Comparison of ENCODE assay signal across 15 cellular contexts in genomic region chr17:78559749-78560368, GRCh38. TPM values are rescaled to one million over a fixed set of nuclear protein-coding genes. Genes with fewer than 3 reads are reported as not detected.
DNase-seq lines count a peak whose midpoint lies in the region; ATAC-seq and TF ChIP-seq lines count a peak whose summit lies in the region.
"Had no signal": no experiment of that assay in that cellular context is flagged by ENCODE, and none has a peak within 500 bp of the region (broad histone marks: within the 10 kb centered on the region; RNA-seq: fewer than 3 reads in every experiment).

No MANE protein-coding gene starts in this region.

- no peaks in the 10 kb centered on the region for H3K27me3 ChIP-seq in mesendoderm (ENCODE audit: insufficient read depth, low read length, poor library complexity)

- no peaks in the 10 kb centered on the region for H3K9me3 Mint-ChIP-seq in activated CD4-positive, alpha-beta T cell treated with anti-CD3 and anti-CD28 coated beads for 36 hours (ENCODE audit: low read depth)
- no peaks in the 10 kb centered on the region for H3K9me3 Mint-ChIP-seq in activated CD4-positive, alpha-beta T cell treated with anti-CD3 and anti-CD28 coated beads, Interleukin-2, amount 10 ng/mL, durations not matched to agents 24 days and 14 days
- no peaks in the 10 kb centered on the region for H3K9me3 Mint-ChIP-seq in activated CD8-positive, alpha-beta T cell treated with anti-CD3 and anti-CD28 coated beads, Interleukin-2, amount 10 ng/mL, durations not matched to agents 7 days and 5 days (ENCODE audit: insufficient read depth)
- no peaks in the 10 kb centered on the region for H3K9me3 Mint-ChIP-seq in mesothelial cell of epicardium
- H3K9me3 Mint-ChIP-seq: effector memory CD8-positive, alpha-beta T cell had no signal

- H3K4me1 Mint-ChIP-seq in activated CD4-positive, alpha-beta T cell treated with anti-CD3 and anti-CD28 coated beads for 36 hours = no peaks in the 10 kb centered on the region
- H3K4me1 Mint-ChIP-seq in activated CD4-positive, alpha-beta T cell treated with anti-CD3 and anti-CD28 coated beads, Interleukin-2, amount 10 ng/mL, durations not matched to agents 24 days and 14 days = peaks cover 2% of the 10 kb centered on the region
- H3K4me1 Mint-ChIP-seq in activated CD8-positive, alpha-beta T cell treated with anti-CD3 and anti-CD28 coated beads, Interleukin-2, amount 10 ng/mL, durations not matched to agents 7 days and 5 days (ENCODE audit: low read depth) = no peaks in the 10 kb centered on the region
- H3K4me1 Mint-ChIP-seq in mesothelial cell of epicardium = no peaks in the 10 kb centered on the region

- H3K9ac ChIP-seq in mesendoderm (ENCODE audit: low read length) = no peak overlapping the region
- H3K9ac ChIP-seq: parathyroid adenoma had no signal

- peak; percentile 60 for DNase-seq in activated CD4-positive, alpha-beta T cell treated with anti-CD3 and anti-CD28 coated beads for 36 hours
- DNase-seq in activated CD4-positive, alpha-beta T cell treated with anti-CD3 and anti-CD28 coated beads, Interleukin-2, amount 10 ng/mL, durations not matched to agents 24 days and 14 days = no peak
- peak; percentile 40 for DNase-seq in HuH-7 (ENCODE audit: low spot score)
- DNase-seq in activated CD8-positive, alpha-beta T cell treated with anti-CD3 and anti-CD28 coated beads, Interleukin-2, amount 10 ng/mL, durations not matched to agents 7 days and 5 days = peak; percentile 43
- peak; percentile 75 for DNase-seq in mesendoderm
- no peak for DNase-seq in NCI-H1417 (lab: John Stamatoyannopoulos, UW)
- no peak for DNase-seq in mesothelial cell of epicardium (ENCODE audit: low spot score in 2 of 2, unreplicated experiment in 2 of 2)
- DNase-seq: brain microvascular endothelial cell; effector memory CD8-positive, alpha-beta T cell; NCI-H1048; NCI-H446 treated with DMSO at 0.1 percent for 48 hours; spleen had no signal

- H3K4me3 Mint-ChIP-seq in activated CD4-positive, alpha-beta T cell treated with anti-CD3 and anti-CD28 coated beads for 36 hours = no peak overlapping the region
- H3K4me3 Mint-ChIP-seq in activated CD4-positive, alpha-beta T cell treated with anti-CD3 and anti-CD28 coated beads, Interleukin-2, amount 10 ng/mL, durations not matched to agents 24 days and 14 days = no peak overlapping the region
- no peak overlapping the region for H3K4me3 Mint-ChIP-seq in activated CD8-positive, alpha-beta T cell treated with anti-CD3 and anti-CD28 coated beads, Interleukin-2, amount 10 ng/mL, durations not matched to agents 7 days and 5 days
- H3K4me3 Mint-ChIP-seq in mesothelial cell of epicardium = no peak overlapping the region
- H3K4me3 Mint-ChIP-seq: effector memory CD8-positive, alpha-beta T cell had no signal

- H3K4me3 ChIP-seq in mesendoderm (ENCODE audit: low read length) = no peak overlapping the region
- H3K4me3 ChIP-seq: spleen had no signal

- no peaks in the 10 kb centered on the region for H3K79me1 ChIP-seq in mesendoderm (ENCODE audit: low read length)

- no peak overlapping the region for H3K27ac ChIP-seq in mesendoderm (ENCODE audit: low read depth, low read length)
- H3K27ac ChIP-seq: brain microvascular endothelial cell, parathyroid adenoma, spleen had no signal

- no peak for ATAC-seq in activated CD4-positive, alpha-beta T cell treated with anti-CD3 and anti-CD28 coated beads for 36 hours
- peak; percentile 39 for ATAC-seq in activated CD8-positive, alpha-beta T cell treated with anti-CD3 and anti-CD28 coated beads, Interleukin-2, amount 10 ng/mL, durations not matched to agents 7 days and 5 days
- ATAC-seq in GM21381 (IDR thresholded peaks at IDR 0.05; ENCODE audit: unreplicated experiment) = no peak
- ATAC-seq: effector memory CD8-positive, alpha-beta T cell had no signal

- H3K4me1 ChIP-seq in mesendoderm (ENCODE audit: control insufficient read depth, low read depth, low read length) = no peaks in the 10 kb centered on the region
- H3K4me1 ChIP-seq: parathyroid adenoma had no signal

- H2BK5ac ChIP-seq in mesendoderm (ENCODE audit: low read length) = no peak overlapping the region

- no peaks in the 10 kb centered on the region for H3K36me3 Mint-ChIP-seq in activated CD4-positive, alpha-beta T cell treated with anti-CD3 and anti-CD28 coated beads for 36 hours (ENCODE audit: low read depth)
- no peaks in the 10 kb centered on the region for H3K36me3 Mint-ChIP-seq in activated CD4-positive, alpha-beta T cell treated with anti-CD3 and anti-CD28 coated beads, Interleukin-2, amount 10 ng/mL, durations not matched to agents 24 days and 14 days (ENCODE audit: low read depth)
- no peaks in the 10 kb centered on the region for H3K36me3 Mint-ChIP-seq in activated CD8-positive, alpha-beta T cell treated with anti-CD3 and anti-CD28 coated beads, Interleukin-2, amount 10 ng/mL, durations not matched to agents 7 days and 5 days (ENCODE audit: low read depth)
- no peaks in the 10 kb centered on the region for H3K36me3 Mint-ChIP-seq in mesothelial cell of epicardium

- no peak overlapping the region for H3K4ac ChIP-seq in mesendoderm (ENCODE audit: low read depth, low read length)

- no peak overlapping the region for H4K8ac ChIP-seq in mesendoderm (ENCODE audit: low read depth, low read length)

- no peak overlapping the region for H3K56ac ChIP-seq in mesendoderm (ENCODE audit: low read length)

- no peak overlapping the region for H3K27ac Mint-ChIP-seq in activated CD4-positive, alpha-beta T cell treated with anti-CD3 and anti-CD28 coated beads for 36 hours
- no peak overlapping the region for H3K27ac Mint-ChIP-seq in activated CD4-positive, alpha-beta T cell treated with anti-CD3 and anti-CD28 coated beads, Interleukin-2, amount 10 ng/mL, durations not matched to agents 24 days and 14 days
- no peak overlapping the region for H3K27ac Mint-ChIP-seq in activated CD8-positive, alpha-beta T cell treated with anti-CD3 and anti-CD28 coated beads, Interleukin-2, amount 10 ng/mL, durations not matched to agents 7 days and 5 days
- no peak overlapping the region for H3K27ac Mint-ChIP-seq in mesothelial cell of epicardium
- H3K27ac Mint-ChIP-seq: effector memory CD8-positive, alpha-beta T cell had no signal

- WGBS in mesendoderm (ENCODE audit: extremely low coverage, insufficient coverage, low lambda C conversion rate) = no CpG with 5 or more reads among the region's 17 CpGs

- POLR2A ChIA-PET in activated CD4-positive, alpha-beta T cell treated with anti-CD3 and anti-CD28 coated beads for 36 hours (lab: Charles Lee) = no interaction called here
- POLR2A ChIA-PET in activated CD8-positive, alpha-beta T cell treated with anti-CD3 and anti-CD28 coated beads, Interleukin-2, amount 10 ng/mL, durations not matched to agents 7 days and 5 days (lab: Charles Lee) = no interaction called here

- H3K79me2 ChIP-seq in mesendoderm (ENCODE audit: control insufficient read depth, insufficient read depth, low read length) = no peaks in the 10 kb centered on the region
- H3K79me2 ChIP-seq: parathyroid adenoma had no signal

- no peaks in the 10 kb centered on the region for H3K27me3 Mint-ChIP-seq in activated CD4-positive, alpha-beta T cell treated with anti-CD3 and anti-CD28 coated beads for 36 hours
- peaks cover 13% of the 10 kb centered on the region for H3K27me3 Mint-ChIP-seq in activated CD4-positive, alpha-beta T cell treated with anti-CD3 and anti-CD28 coated beads, Interleukin-2, amount 10 ng/mL, durations not matched to agents 24 days and 14 days
- H3K27me3 Mint-ChIP-seq in activated CD8-positive, alpha-beta T cell treated with anti-CD3 and anti-CD28 coated beads, Interleukin-2, amount 10 ng/mL, durations not matched to agents 7 days and 5 days (ENCODE audit: low read depth) = peaks cover 9% of the 10 kb centered on the region
- H3K27me3 Mint-ChIP-seq in mesothelial cell of epicardium (ENCODE audit: low read depth) = peaks cover 4% of the 10 kb centered on the region

- no peak overlapping the region for H3K4me2 ChIP-seq in mesendoderm (ENCODE audit: low read length)

- H2BK120ac ChIP-seq in mesendoderm (ENCODE audit: low read depth, low read length) = no peak overlapping the region

- no peak overlapping the region for H2AK5ac ChIP-seq in mesendoderm (ENCODE audit: low read length)

- H2BK15ac ChIP-seq in mesendoderm (replicated peaks; ENCODE audit: low read depth) = no peak overlapping the region

- H4K5ac ChIP-seq in mesendoderm (ENCODE audit: low read length) = no peak overlapping the region

- no peak for TF ChIP-seq CTCF in mesothelial cell of epicardium (IDR thresholded peaks at IDR 0.05; ENCODE audit: unreplicated experiment)

- H3K18ac ChIP-seq in mesendoderm (ENCODE audit: low read length) = no peak overlapping the region

- H3K23ac ChIP-seq in mesendoderm (ENCODE audit: low read length) = no peak overlapping the region

- intact Hi-C loops in activated CD4-positive, alpha-beta T cell treated with anti-CD3 and anti-CD28 coated beads for 36 hours (cut with DNase I, micrococcal nuclease) = no loop called here
- intact Hi-C loops in activated CD4-positive, alpha-beta T cell treated with anti-CD3 and anti-CD28 coated beads, Interleukin-2, amount 10 ng/mL, durations not matched to agents 24 days and 14 days (cut with micrococcal nuclease) = no loop called here

- CTCF ChIA-PET in activated CD4-positive, alpha-beta T cell treated with anti-CD3 and anti-CD28 coated beads for 36 hours (lab: Charles Lee) = interaction anchor here (0.6 to 1.1 kb wide), 5 partner anchors 8 to 279 kb away, joined by 3 to 4 read pairs (median 3); no protein-coding TSS in a partner anchor
- CTCF ChIA-PET in activated CD8-positive, alpha-beta T cell treated with anti-CD3 and anti-CD28 coated beads, Interleukin-2, amount 10 ng/mL, durations not matched to agents 7 days and 5 days (lab: Charles Lee) = interaction anchor here (1.1 to 1.9 kb wide), 4 partner anchors 9 to 63 kb away, joined by 3 to 9 read pairs (median 4); no protein-coding TSS in a partner anchor

- no peaks in the 10 kb centered on the region for H3K36me3 ChIP-seq in mesendoderm (ENCODE audit: control insufficient read depth, insufficient read depth, low read length)
- H3K36me3 ChIP-seq: brain microvascular endothelial cell, spleen had no signal

RNA-seq across cellular contexts. Expression of gene DNAH17, which starts 17.3 kb away (rescaled TPM):
- under 1 TPM; 0.12 to 0.14 TPM for total RNA-seq in activated CD4-positive, alpha-beta T cell treated with anti-CD3 and anti-CD28 coated beads for 36 hours
- 0.02 TPM in 2 replicates for total RNA-seq in activated CD4-positive, alpha-beta T cell treated with anti-CD3 and anti-CD28 coated beads, Interleukin-2, amount 10 ng/mL, durations not matched to agents 24 days and 14 days
- total RNA-seq in activated CD8-positive, alpha-beta T cell treated with anti-CD3 and anti-CD28 coated beads, Interleukin-2, amount 10 ng/mL, durations not matched to agents 7 days and 5 days = under 1 TPM; 0.10 to 0.61 TPM
- 0.69 TPM for polyA plus RNA-seq in mesendoderm (2013, experiment 1 of 2)
- 0.55 TPM for polyA plus RNA-seq in mesendoderm (2013, experiment 2 of 2)
- total RNA-seq in mesothelial cell of epicardium = 0.14 to 0.87 TPM (median 0.22 TPM) in 3 replicates
- total RNA-seq: T-helper 2 cell treated with Interferon-gamma antibody and Interleukin-4, amounts not matched to agents 100 ng/mL and 5 ng/mL, for 36 hours had no signal

Comparison
In these comparisons a context has a peak if more than half of its experiments do, and no peak if none do; other contexts are left out.
1. DNase-seq: peak in activated CD4-positive, alpha-beta T cell treated with anti-CD3 and anti-CD28 coated beads for 36 hours (single experiment), HuH-7 (single experiment), activated CD8-positive, alpha-beta T cell treated with anti-CD3 and anti-CD28 coated beads, Interleukin-2, amount 10 ng/mL, durations not matched to agents 7 days and 5 days (single experiment) and mesendoderm (single experiment); none in activated CD4-positive, alpha-beta T cell treated with anti-CD3 and anti-CD28 coated beads, Interleukin-2, amount 10 ng/mL, durations not matched to agents 24 days and 14 days (single experiment), NCI-H1417 (0 of 3) and mesothelial cell of epicardium (0 of 2).